21 cellular contexts compared by ENCODE assay signal in genomic region chr16:3498988-3499387, GRCh38. TPM values are rescaled to one million over a fixed set of nuclear protein-coding genes. Genes with fewer than 3 reads are reported as not detected.
DNase-seq lines count a peak whose midpoint lies in the region; ATAC-seq, FAIRE-seq and TF ChIP-seq lines count a peak whose summit lies in the region.
"Had no signal": no experiment of that assay in that cellular context is flagged by ENCODE, and none has a peak within 500 bp of the region (broad histone marks: within the 10 kb centered on the region; RNA-seq: fewer than 3 reads in every experiment).

No MANE protein-coding gene starts in this region.

- no peaks in the 10 kb centered on the region for H3K36me3 ChIP-seq in left ventricle myocardium inferior
- H3K36me3 ChIP-seq in astrocyte (ENCODE audit: insufficient read depth, low read length): no peaks in the 10 kb centered on the region
- H3K36me3 ChIP-seq in Caco-2 (ENCODE audit: control insufficient read depth, insufficient read depth, low read length): no peaks in the 10 kb centered on the region
- H3K36me3 ChIP-seq: BLaER1 treated with 17β-estradiol and CSF1 and Interleukin-3, amounts not matched to agents 10 nM and 100 nM had no signal

- no peak for ATAC-seq in HG03432 (IDR thresholded peaks at IDR 0.05; ENCODE audit: unreplicated experiment)

- intact Hi-C loops in cardiac septum (cut with DNase I): no loop called here
- intact Hi-C loops in left ventricle myocardium inferior (cut with micrococcal nuclease): no loop called here
- intact Hi-C loops in Caco-2 (cut with micrococcal nuclease; ENCODE audit: unreplicated experiment): no loop called here

- H3K4me1 Mint-ChIP-seq in astrocyte (ENCODE audit: low read depth, unreplicated experiment) (peaks cover 7% of the 10 kb centered on the region), nephron (peaks cover 22% of the 10 kb centered on the region), Caco-2 (ENCODE audit: low read depth, unreplicated experiment) (no peaks in the 10 kb centered on the region)

- POLR2A ChIA-PET in Caco-2 (lab: Charles Lee): no interaction called here

- H3K9me3 Mint-ChIP-seq in astrocyte (ENCODE audit: unreplicated experiment): no peaks in the 10 kb centered on the region
- H3K9me3 Mint-ChIP-seq in nephron: no peaks in the 10 kb centered on the region
- H3K9me3 Mint-ChIP-seq in Caco-2 (ENCODE audit: unreplicated experiment): no peaks in the 10 kb centered on the region

- H3K27ac Mint-ChIP-seq in astrocyte (ENCODE audit: unreplicated experiment) (no peak overlapping the region), nephron (no peak overlapping the region), Caco-2 (ENCODE audit: unreplicated experiment) (no peak overlapping the region)

- H3K27me3 Mint-ChIP-seq in astrocyte (ENCODE audit: low read depth, unreplicated experiment) (no peaks in the 10 kb centered on the region), nephron (ENCODE audit: low read depth) (no peaks in the 10 kb centered on the region), Caco-2 (ENCODE audit: insufficient read depth, unreplicated experiment) (no peaks in the 10 kb centered on the region)

- TF ChIP-seq CTCF in left ventricle myocardium inferior (IDR thresholded peaks at IDR 0.05; ENCODE audit: borderline replicate concordance): no peak
- no peak for TF ChIP-seq CTCF in astrocyte (IDR thresholded peaks at IDR 0.05; ENCODE audit: insufficient read depth, low read depth, low read length)
- TF ChIP-seq CTCF in nephron (IDR thresholded peaks at IDR 0.05; ENCODE audit: unreplicated experiment in 3 of 3): no peak
- TF ChIP-seq CTCF in Caco-2 (IDR thresholded peaks at IDR 0.05; ENCODE audit: insufficient read depth in 1 of 2, low read depth in 1 of 2, low read length in 1 of 2, severe bottlenecking in 1 of 2, unreplicated experiment in 1 of 2): no peak

- H4K20me1 ChIP-seq in astrocyte (ENCODE audit: insufficient read depth, low read length): no peaks in the 10 kb centered on the region
- H4K20me1 ChIP-seq: BLaER1 treated with 17β-estradiol and CSF1 and Interleukin-3, amounts not matched to agents 10 nM and 100 nM had no signal

- H3K36me3 Mint-ChIP-seq in astrocyte (ENCODE audit: low read depth, unreplicated experiment) (no peaks in the 10 kb centered on the region), nephron (ENCODE audit: low read depth) (no peaks in the 10 kb centered on the region), Caco-2 (ENCODE audit: insufficient read depth, unreplicated experiment) (no peaks in the 10 kb centered on the region)

- DNase-seq in cardiac septum (ENCODE audit: low spot score) (peak; percentile 33), left ventricle myocardium inferior (no peak), astrocyte (ENCODE audit: low read depth) (no peak), Caco-2 (no peak), pons (ENCODE audit: low spot score) (no peak), frontal cortex (ENCODE audit: low spot score in 2 of 2) (no peak)
- DNase-seq: DND-41, NCI-H1417, NCI-H187 treated with DMSO at 0.1 percent for 48 hours, NCI-H345, NCI-H524 treated with DMSO at 0.1 percent for 48 hours, PC-9 had no signal

- H3K9me3 ChIP-seq in left ventricle myocardium inferior (replicated peaks): no peaks in the 10 kb centered on the region
- H3K9me3 ChIP-seq in astrocyte (ENCODE audit: insufficient read depth, low read depth, low read length): no peaks in the 10 kb centered on the region
- H3K9me3 ChIP-seq in Caco-2: no peaks in the 10 kb centered on the region
- H3K9me3 ChIP-seq: BLaER1 treated with 17β-estradiol and CSF1 and Interleukin-3, amounts not matched to agents 10 nM and 100 nM had no signal

- H3K27me3 ChIP-seq in left ventricle myocardium inferior (ENCODE audit: low read depth) (no peaks in the 10 kb centered on the region), astrocyte (ENCODE audit: insufficient read depth, low read length) (no peaks in the 10 kb centered on the region), Caco-2 (replicated peaks; ENCODE audit: control insufficient read depth, insufficient read depth, low read length) (no peaks in the 10 kb centered on the region)
- H3K27me3 ChIP-seq: BLaER1 treated with 17β-estradiol and CSF1 and Interleukin-3, amounts not matched to agents 10 nM and 100 nM had no signal

- no TSS peak for BruUV-seq in Caco-2 (replicated peaks; lab: Mats Ljungman, UMichigan)

- FAIRE-seq in astrocyte (lab: Jason Lieb, UNC) (no peak), frontal cortex (lab: Jason Lieb, UNC) (no peak)
- FAIRE-seq: G401.6, H54 had no signal

- H3K4me1 ChIP-seq in left ventricle myocardium inferior: peaks cover 32% of the 10 kb centered on the region
- H3K4me1 ChIP-seq in astrocyte (ENCODE audit: insufficient read depth, low read length): peaks cover 3% of the 10 kb centered on the region
- no peaks in the 10 kb centered on the region for H3K4me1 ChIP-seq in Caco-2

- no peak overlapping the region for H3K9ac ChIP-seq in astrocyte (ENCODE audit: low read length)
- H3K9ac ChIP-seq: BLaER1 treated with 17β-estradiol and CSF1 and Interleukin-3, amounts not matched to agents 10 nM and 100 nM; KMS-11 had no signal

- CTCF ChIA-PET in Caco-2 (lab: Charles Lee): no interaction called here

- no peak overlapping the region for H3K4me3 ChIP-seq in left ventricle myocardium inferior
- H3K4me3 ChIP-seq in astrocyte (ENCODE audit: insufficient read depth, low read depth, low read length): no peak overlapping the region
- H3K4me3 ChIP-seq in Caco-2 (ENCODE audit: low read depth, low read length): no peak overlapping the region
- H3K4me3 ChIP-seq: BLaER1 treated with 17β-estradiol and CSF1 and Interleukin-3, amounts not matched to agents 10 nM and 100 nM; PC-9 had no signal

- peaks cover 5% of the 10 kb centered on the region for H3K79me2 ChIP-seq in astrocyte (ENCODE audit: insufficient read depth, low read length)

- H3K4me2 ChIP-seq in astrocyte (ENCODE audit: low read length): no peak overlapping the region
- H3K4me2 ChIP-seq: BLaER1 treated with 17β-estradiol and CSF1 and Interleukin-3, amounts not matched to agents 10 nM and 100 nM; KMS-11; PC-9 had no signal

- H2AFZ ChIP-seq in astrocyte (ENCODE audit: low read depth, low read length): no peak overlapping the region
- H2AFZ ChIP-seq: PC-9 had no signal

- H3K4me3 Mint-ChIP-seq in astrocyte (ENCODE audit: unreplicated experiment) (peak overlapping the region; percentile 46), nephron (peak overlapping the region in 2 of 3 experiments; percentile 10 to 43), Caco-2 (ENCODE audit: unreplicated experiment) (no peak overlapping the region)

- no peak overlapping the region for H3K27ac ChIP-seq in left ventricle myocardium inferior (replicated peaks)
- H3K27ac ChIP-seq in astrocyte (ENCODE audit: low read depth, low read length): no peak overlapping the region
- H3K27ac ChIP-seq: BLaER1 treated with 17β-estradiol and CSF1 and Interleukin-3, amounts not matched to agents 10 nM and 100 nM; KMS-11; PC-9; RWPE1 had no signal

RNA-seq across cellular contexts. Expression of gene CLUAP1, which starts 1.8 kb away (rescaled TPM):
- total RNA-seq in cardiac septum (15.3 TPM), left ventricle myocardium inferior (14.4 TPM), astrocyte (15.4 and 16.3 TPM in 2 replicates), Caco-2 (2022) (11.8 and 20.2 TPM in 2 replicates), frontal cortex (42.0 TPM)

RNA-seq across cellular contexts. Expression of gene C16orf90, which starts 3.7 kb away (rescaled TPM):
- total RNA-seq in cardiac septum: not detected
- total RNA-seq in left ventricle myocardium inferior: not detected
- total RNA-seq in astrocyte: not detected in 2 replicates
- total RNA-seq in Caco-2 (2022): not detected in 2 replicates
- total RNA-seq in frontal cortex: not detected
- total RNA-seq: A673, HT1080, PC-9 had no signal

RNA-seq across cellular contexts. Expression of gene NAA60, which starts 55.5 kb away (rescaled TPM):
- total RNA-seq in cardiac septum: 25.5 TPM
- total RNA-seq in left ventricle myocardium inferior: 38.2 TPM
- total RNA-seq in astrocyte: 61.1 and 64.9 TPM in 2 replicates
- 84.9 and 92.8 TPM in 2 replicates for total RNA-seq in Caco-2 (2022)
- total RNA-seq in frontal cortex: 9.4 TPM

RNA-seq across cellular contexts. Expression of gene ZNF597, which starts 55.7 kb away (rescaled TPM):
- total RNA-seq in cardiac septum: 1.8 TPM
- 1.7 TPM for total RNA-seq in left ventricle myocardium inferior
- total RNA-seq in astrocyte: 3.9 and 4.7 TPM in 2 replicates
- 3.7 and 3.8 TPM in 2 replicates for total RNA-seq in Caco-2 (2022)
- total RNA-seq in frontal cortex: 4.9 TPM
